In the genomic region with DNA sequence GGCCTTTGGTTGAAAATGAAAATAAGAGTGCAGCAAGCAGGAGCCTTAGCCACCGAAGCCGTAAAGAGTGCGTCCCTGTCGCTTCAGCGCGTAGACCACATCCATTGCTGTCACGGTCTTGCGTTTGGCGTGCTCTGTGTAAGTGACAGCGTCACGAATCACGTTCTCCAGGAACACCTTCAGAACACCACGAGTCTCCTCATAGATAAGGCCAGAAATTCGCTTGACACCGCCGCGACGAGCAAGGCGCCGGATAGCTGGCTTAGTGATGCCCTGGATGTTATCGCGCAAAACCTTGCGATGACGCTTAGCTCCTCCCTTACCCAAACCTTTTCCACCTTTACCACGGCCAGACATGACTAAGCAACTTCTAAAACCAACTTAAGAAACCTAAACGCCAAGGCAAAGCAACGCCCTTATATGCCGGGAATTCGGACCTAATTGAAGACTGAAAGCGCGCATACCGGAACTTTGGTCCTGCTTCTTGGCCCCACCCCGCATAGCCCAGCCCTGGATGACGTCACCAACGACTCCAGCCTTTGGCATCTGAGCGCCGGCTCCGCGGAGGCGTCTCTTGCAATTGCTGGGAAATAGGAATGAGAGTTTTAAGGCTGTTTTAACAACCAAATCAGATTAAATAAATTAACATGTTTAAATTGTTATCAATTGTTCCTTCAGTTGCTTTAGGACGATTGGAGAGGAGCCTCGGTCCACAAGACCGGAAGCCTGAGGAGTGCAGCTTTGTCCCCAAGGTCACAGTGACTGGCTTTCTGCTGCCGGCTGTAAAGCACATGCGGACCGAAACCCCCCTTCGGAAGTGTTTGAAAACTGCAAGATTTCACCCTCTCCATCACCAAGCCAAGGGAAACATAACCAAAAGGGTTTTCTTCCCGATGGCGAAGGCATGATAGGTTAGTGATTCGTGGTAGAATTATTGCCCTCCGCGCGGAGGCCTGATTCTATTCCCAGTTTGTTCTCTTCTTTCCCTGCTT, we compare ENCODE assay signal across 8 cellular contexts.
DNase-seq lines count a peak whose midpoint lies in the region; ATAC-seq and TF ChIP-seq lines count a peak whose summit lies in the region.

No MANE protein-coding gene starts in this region.

- H3K4me3 ChIP-seq in liver (ENCODE audit: low read depth in 1 of 3, low read length in 3 of 3): peak overlapping the region; percentile 59 to 99 (median 92)

- peaks cover 0 to 12% (median 5%) of the 10 kb centered on the region in 4 donors for H3K4me1 ChIP-seq in liver (ENCODE audit: control insufficient read depth in 4 of 4, insufficient read depth in 4 of 4, low read length in 3 of 4)

- peak; percentile 80 for ATAC-seq in GM19397 (IDR thresholded peaks at IDR 0.05; ENCODE audit: unreplicated experiment)
- peak; percentile 56 for ATAC-seq in HG03565 (IDR thresholded peaks at IDR 0.05; ENCODE audit: unreplicated experiment)

- TF ChIP-seq RAD21 in liver (IDR thresholded peaks at IDR 0.05): peak in 1 of 2 donors; percentile 7

- peaks cover 23% of the 10 kb centered on the region for H3K4me1 Mint-ChIP-seq in CD14-positive monocyte

- intact Hi-C loops in CD14-positive monocyte (cut with micrococcal nuclease): loop anchor here (5.0 kb wide), 2 partner anchors 88 to 163 kb away; a partner anchor contains a TSS

- peak overlapping the region; percentile 72 to 86 for H3K9ac ChIP-seq in liver (ENCODE audit: low read depth in 1 of 2, low read length in 2 of 2)

- peak; percentile 97 for DNase-seq in CD14-positive monocyte (ENCODE audit: low spot score)
- DNase-seq in NCI-H774 (lab: John Stamatoyannopoulos, UW): peak; percentile 94
- peak; percentile 97 to 98 for DNase-seq in activated CD4-positive, alpha-beta T cell treated with anti-CD3 and anti-CD28 coated beads, Interleukin-2, amount 50 U/mL, for 48 hours
- DNase-seq in dermis microvascular lymphatic vessel endothelial cell (ENCODE audit: low read depth in 2 of 2): peak; percentile 58 to 95
- DNase-seq in stimulated activated CD4-positive, alpha-beta T cell treated with anti-CD3 and anti-CD28 coated beads, Interleukin-4, amount 100 ng/mL, for 1 hour: peak; percentile 90

- no peaks in the 10 kb centered on the region for H3K9me3 ChIP-seq in liver (ENCODE audit: control insufficient read depth in 4 of 4, low read length in 3 of 4)

- peaks cover 7 to 20% (median 11%) of the 10 kb centered on the region in 7 donors for H3K9me3 Mint-ChIP-seq in CD14-positive monocyte

- peaks cover 0 to 2% (median 2%) of the 10 kb centered on the region in 3 donors for H3K27me3 Mint-ChIP-seq in CD14-positive monocyte (ENCODE audit: low read depth in 3 of 3)

- H3K27ac Mint-ChIP-seq in CD14-positive monocyte: peak overlapping the region; percentile 97 to 99 (median 98)

- H3K36me3 Mint-ChIP-seq in CD14-positive monocyte: peaks cover 0 to 5% of the 10 kb centered on the region in 2 donors

- no peaks in the 10 kb centered on the region for H3K27me3 ChIP-seq in liver (ENCODE audit: control insufficient read depth in 4 of 4, insufficient read depth in 4 of 4, low read length in 3 of 4)

- H3K4me3 Mint-ChIP-seq in CD14-positive monocyte: peak overlapping the region; percentile 82 to 95

- TF ChIP-seq CTCF in CD14-positive monocyte (IDR thresholded peaks at IDR 0.05) (no peak), liver (IDR thresholded peaks at IDR 0.05; ENCODE audit: low read depth, low read length, missing input control) (no peak)

- WGBS in liver: 1% methylated on average over 53 of the region's 53 CpGs

- peak overlapping the region; percentile 87 to 96 for H3K27ac ChIP-seq in liver (ENCODE audit: low read depth in 1 of 2, low read length in 2 of 2)

- no peaks in the 10 kb centered on the region for H3K36me3 ChIP-seq in liver (ENCODE audit: control insufficient read depth in 4 of 4, insufficient read depth in 3 of 4, low read depth in 1 of 4, low read length in 3 of 4)

TF ChIP-seq in liver, 16 proteins besides CTCF, POLR2A, EP300 and RAD21:
- TF ChIP-seq TAF1 (conservative IDR thresholded peaks at IDR 0.05) (peak; percentile 50), EGR1 (IDR thresholded peaks at IDR 0.05; ENCODE audit: low read depth in 2 of 2) (peak in 1 of 2 donors; percentile 25), RXRA (IDR thresholded peaks at IDR 0.05) (peak in 1 of 2 donors; percentile 69), HNF4A (conservative IDR thresholded peaks at IDR 0.05) (peak; percentile 51 to 59), JUND (IDR thresholded peaks at IDR 0.05) (peak; percentile 92 to 95), NR2F2 (IDR thresholded peaks at IDR 0.05) (peak; percentile 66), GABPA (IDR thresholded peaks at IDR 0.05 in 1 of 2, conservative IDR thresholded peaks at IDR 0.05 in 1 of 2) (peak; percentile 34 to 77), SP1 (IDR thresholded peaks at IDR 0.05) (peak; percentile 80), YY1 (IDR thresholded peaks at IDR 0.05) (peak; percentile 68), FOXA2 (IDR thresholded peaks at IDR 0.05) (no peak), FOXA1 (IDR thresholded peaks at IDR 0.05) (no peak), HNF4G (IDR thresholded peaks at IDR 0.05) (no peak)
- TF ChIP-seq, protein P1, sequence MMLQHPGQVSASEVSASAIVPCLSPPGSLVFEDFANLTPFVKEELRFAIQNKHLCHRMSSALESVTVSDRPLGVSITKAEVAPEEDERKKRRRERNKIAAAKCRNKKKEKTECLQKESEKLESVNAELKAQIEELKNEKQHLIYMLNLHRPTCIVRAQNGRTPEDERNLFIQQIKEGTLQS (IDR thresholded peaks at IDR 0.05): peak; percentile 54
- TF ChIP-seq, protein P2, sequence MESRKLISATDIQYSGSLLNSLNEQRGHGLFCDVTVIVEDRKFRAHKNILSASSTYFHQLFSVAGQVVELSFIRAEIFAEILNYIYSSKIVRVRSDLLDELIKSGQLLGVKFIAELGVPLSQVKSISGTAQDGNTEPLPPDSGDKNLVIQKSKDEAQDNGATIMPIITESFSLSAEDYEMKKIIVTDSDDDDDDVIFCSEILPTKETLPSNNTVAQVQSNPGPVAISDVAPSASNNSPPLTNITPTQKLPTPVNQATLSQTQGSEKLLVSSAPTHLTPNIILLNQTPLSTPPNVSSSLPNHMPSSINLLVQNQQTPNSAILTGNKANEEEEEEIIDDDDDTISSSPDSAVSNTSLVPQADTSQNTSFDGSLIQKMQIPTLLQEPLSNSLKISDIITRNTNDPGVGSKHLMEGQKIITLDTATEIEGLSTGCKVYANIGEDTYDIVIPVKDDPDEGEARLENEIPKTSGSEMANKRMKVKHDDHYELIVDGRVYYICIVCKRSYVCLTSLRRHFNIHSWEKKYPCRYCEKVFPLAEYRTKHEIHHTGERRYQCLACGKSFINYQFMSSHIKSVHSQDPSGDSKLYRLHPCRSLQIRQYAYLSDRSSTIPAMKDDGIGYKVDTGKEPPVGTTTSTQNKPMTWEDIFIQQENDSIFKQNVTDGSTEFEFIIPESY (IDR thresholded peaks at IDR 0.05): peak; percentile 93
- TF ChIP-seq, protein P3, sequence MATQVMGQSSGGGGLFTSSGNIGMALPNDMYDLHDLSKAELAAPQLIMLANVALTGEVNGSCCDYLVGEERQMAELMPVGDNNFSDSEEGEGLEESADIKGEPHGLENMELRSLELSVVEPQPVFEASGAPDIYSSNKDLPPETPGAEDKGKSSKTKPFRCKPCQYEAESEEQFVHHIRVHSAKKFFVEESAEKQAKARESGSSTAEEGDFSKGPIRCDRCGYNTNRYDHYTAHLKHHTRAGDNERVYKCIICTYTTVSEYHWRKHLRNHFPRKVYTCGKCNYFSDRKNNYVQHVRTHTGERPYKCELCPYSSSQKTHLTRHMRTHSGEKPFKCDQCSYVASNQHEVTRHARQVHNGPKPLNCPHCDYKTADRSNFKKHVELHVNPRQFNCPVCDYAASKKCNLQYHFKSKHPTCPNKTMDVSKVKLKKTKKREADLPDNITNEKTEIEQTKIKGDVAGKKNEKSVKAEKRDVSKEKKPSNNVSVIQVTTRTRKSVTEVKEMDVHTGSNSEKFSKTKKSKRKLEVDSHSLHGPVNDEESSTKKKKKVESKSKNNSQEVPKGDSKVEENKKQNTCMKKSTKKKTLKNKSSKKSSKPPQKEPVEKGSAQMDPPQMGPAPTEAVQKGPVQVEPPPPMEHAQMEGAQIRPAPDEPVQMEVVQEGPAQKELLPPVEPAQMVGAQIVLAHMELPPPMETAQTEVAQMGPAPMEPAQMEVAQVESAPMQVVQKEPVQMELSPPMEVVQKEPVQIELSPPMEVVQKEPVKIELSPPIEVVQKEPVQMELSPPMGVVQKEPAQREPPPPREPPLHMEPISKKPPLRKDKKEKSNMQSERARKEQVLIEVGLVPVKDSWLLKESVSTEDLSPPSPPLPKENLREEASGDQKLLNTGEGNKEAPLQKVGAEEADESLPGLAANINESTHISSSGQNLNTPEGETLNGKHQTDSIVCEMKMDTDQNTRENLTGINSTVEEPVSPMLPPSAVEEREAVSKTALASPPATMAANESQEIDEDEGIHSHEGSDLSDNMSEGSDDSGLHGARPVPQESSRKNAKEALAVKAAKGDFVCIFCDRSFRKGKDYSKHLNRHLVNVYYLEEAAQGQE (IDR thresholded peaks at IDR 0.05): peak; percentile 24
- TF ChIP-seq, protein P4, sequence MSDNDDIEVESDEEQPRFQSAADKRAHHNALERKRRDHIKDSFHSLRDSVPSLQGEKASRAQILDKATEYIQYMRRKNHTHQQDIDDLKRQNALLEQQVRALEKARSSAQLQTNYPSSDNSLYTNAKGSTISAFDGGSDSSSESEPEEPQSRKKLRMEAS (IDR thresholded peaks at IDR 0.05): peak; percentile 74

Comparison
In these comparisons a context has a peak if more than half of its experiments do, and no peak if none do; other contexts are left out.
1. Peak in every context shown above with its lines: DNase-seq, ATAC-seq, H3K4me3 ChIP-seq and H3K27ac ChIP-seq.